In the genomic region with DNA sequence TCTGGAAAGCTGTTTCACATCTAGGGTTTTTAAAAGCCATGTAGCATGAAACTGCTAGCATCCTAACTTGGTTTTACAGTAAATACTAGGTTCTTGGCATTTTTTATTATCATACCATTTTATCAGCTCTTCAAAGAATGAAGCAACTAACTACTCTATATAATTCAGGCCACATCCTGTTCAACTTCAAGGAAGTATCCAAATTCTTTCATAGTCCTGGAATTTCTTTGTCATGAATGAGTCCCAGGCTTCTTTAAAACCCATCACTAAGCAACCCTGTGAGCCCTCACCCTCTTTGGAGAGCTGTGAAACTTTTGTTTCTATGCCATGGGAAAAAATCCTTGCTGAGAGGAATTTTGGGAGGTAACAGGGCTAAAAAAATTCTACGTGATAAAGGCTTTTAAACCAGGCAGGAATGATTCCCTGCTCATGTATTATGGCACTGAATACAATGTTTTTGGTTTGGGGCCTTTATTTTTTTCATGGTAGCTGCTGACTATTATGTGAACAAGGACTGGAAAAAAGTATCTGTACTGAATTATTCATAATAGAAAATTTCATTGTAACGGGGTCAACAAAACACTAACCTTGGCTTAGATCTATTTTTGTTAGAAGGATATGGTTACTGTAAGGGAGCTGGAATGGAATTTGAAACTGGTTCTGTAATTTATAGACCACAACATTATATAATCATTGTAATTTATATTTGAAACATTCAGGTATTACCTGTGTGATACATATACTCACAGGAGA, we compare ENCODE assay signal across 12 cellular contexts.
DNase-seq lines count a peak whose midpoint lies in the region; ATAC-seq, FAIRE-seq and TF ChIP-seq lines count a peak whose summit lies in the region.
"Had no signal": no experiment of that assay in that cellular context is flagged by ENCODE, and none has a peak within 500 bp of the region (broad histone marks: within the 10 kb centered on the region; RNA-seq: fewer than 3 reads in every experiment).

No MANE protein-coding gene starts in this region.

- DNase-seq in H54 (ENCODE audit: insufficient read length, low spot score) (peak; percentile 17), fibroblast of the aortic adventitia (ENCODE audit: low read depth) (peak; percentile 70), trophoblast cell (peak in 1 of 2 donors; percentile 36), T-helper 2 cell (no peak), substantia nigra (lab: John Stamatoyannopoulos, UW) (no peak), right lobe of liver (no peak)
- DNase-seq: activated T-cell treated with anti-CD3 and anti-CD28 coated beads, Interleukin-2, amount 50 U/mL, for 48 hours; Caco-2; islet precursor cell; stimulated activated naive CD4-positive, alpha-beta T cell had no signal

- H2AK5ac ChIP-seq in trophoblast cell (ENCODE audit: low read length) = no peak overlapping the region

- H2AFZ ChIP-seq in trophoblast cell (ENCODE audit: insufficient read depth, low read length, poor library complexity) = no peak overlapping the region

- TF ChIP-seq POLR2A in H54 (IDR thresholded peaks at IDR 0.05; ENCODE audit: low read depth, low read length) (no peak), right lobe of liver (IDR thresholded peaks at IDR 0.05) (no peak)

- FAIRE-seq in H54 (lab: Jason Lieb, UNC) = no peak

- no peaks in the 10 kb centered on the region for H3K27me3 ChIP-seq in trophoblast cell (ENCODE audit: insufficient read depth, low read length)
- H3K27me3 ChIP-seq in right lobe of liver = no peaks in the 10 kb centered on the region

- H3K79me1 ChIP-seq in trophoblast cell (ENCODE audit: low read length) = peaks cover 4% of the 10 kb centered on the region

- peaks cover 7 to 14% of the 10 kb centered on the region in 2 experiments for H3K36me3 ChIP-seq in trophoblast cell (ENCODE audit: control insufficient read depth in 1 of 2, insufficient read depth in 2 of 2, low read length in 2 of 2)
- no peaks in the 10 kb centered on the region for H3K36me3 ChIP-seq in right lobe of liver

- H3K18ac ChIP-seq in trophoblast cell (ENCODE audit: low read length) = no peak overlapping the region

- H3K9ac ChIP-seq in trophoblast cell (ENCODE audit: low read length) = no peak overlapping the region

- H3K4me1 ChIP-seq in trophoblast cell (ENCODE audit: control insufficient read depth in 1 of 2, insufficient read depth in 2 of 2, low read length in 2 of 2) (peaks cover 0 to 2% of the 10 kb centered on the region in 2 experiments), right lobe of liver (no peaks in the 10 kb centered on the region)
- H3K4me1 ChIP-seq: Caco-2 had no signal

- H3K4me2 ChIP-seq in trophoblast cell (ENCODE audit: low read length) = no peak overlapping the region

- no peak overlapping the region for H2BK120ac ChIP-seq in trophoblast cell (ENCODE audit: insufficient read depth, low read length, poor library complexity)

- no peak overlapping the region for H3K4ac ChIP-seq in trophoblast cell (ENCODE audit: low read depth, low read length)

- H2BK12ac ChIP-seq in trophoblast cell (ENCODE audit: low read length) = no peak overlapping the region

- H3K14ac ChIP-seq in trophoblast cell (ENCODE audit: low read length) = no peak overlapping the region

- TF ChIP-seq CTCF in VCaP (conservative IDR thresholded peaks at IDR 0.05) (no peak), fibroblast of the aortic adventitia (IDR thresholded peaks at IDR 0.05; ENCODE audit: insufficient read depth, low read length) (no peak), right lobe of liver (IDR thresholded peaks at IDR 0.05) (no peak)

- ATAC-seq in right lobe of liver (no peak), HG03135 (IDR thresholded peaks at IDR 0.05; ENCODE audit: unreplicated experiment) (no peak)

- no peak overlapping the region for H4K8ac ChIP-seq in trophoblast cell (ENCODE audit: low read depth, low read length)

- no peak overlapping the region for H4K12ac ChIP-seq in trophoblast cell (ENCODE audit: low read depth, low read length)

- no peaks in the 10 kb centered on the region for H3K79me2 ChIP-seq in trophoblast cell (ENCODE audit: control insufficient read depth, insufficient read depth, low read length, poor library complexity)

- H3K4me3 ChIP-seq in fibroblast of the aortic adventitia (ENCODE audit: low read depth, low read length) = no peak overlapping the region
- no peak overlapping the region for H3K4me3 ChIP-seq in trophoblast cell (ENCODE audit: low read depth, low read length)
- no peak overlapping the region for H3K4me3 ChIP-seq in right lobe of liver

- no peak overlapping the region for H4K91ac ChIP-seq in trophoblast cell (ENCODE audit: low read depth, low read length)

- WGBS in trophoblast cell (ENCODE audit: extremely low coverage, insufficient coverage, insufficient read length) = no CpG with 5 or more reads among the region's 2 CpGs
- WGBS in right lobe of liver (ENCODE audit: insufficient coverage, low coverage, low lambda C conversion rate, missing lambda C conversion rate) = 73% methylated on average over 2 of the region's 2 CpGs

- H3K9me3 ChIP-seq in trophoblast cell (ENCODE audit: insufficient read depth, low read depth, low read length) (no peaks in the 10 kb centered on the region), right lobe of liver (no peaks in the 10 kb centered on the region)
- H3K9me3 ChIP-seq: Caco-2 had no signal

- intact Hi-C loops in right lobe of liver (cut with DNase I) = no loop called here

- no peak overlapping the region for H3K23ac ChIP-seq in trophoblast cell (ENCODE audit: low read length)

- peak overlapping the region; percentile 62 for H3K27ac ChIP-seq in VCaP
- peak overlapping the region; percentile 52 for H3K27ac ChIP-seq in trophoblast cell (ENCODE audit: low read depth, low read length)
- H3K27ac ChIP-seq in substantia nigra (ENCODE audit: low read depth, low read length, poor library complexity, severe bottlenecking) = no peak overlapping the region
- H3K27ac ChIP-seq in right lobe of liver = no peak overlapping the region

- no peak overlapping the region for H2BK5ac ChIP-seq in trophoblast cell (ENCODE audit: low read depth, low read length, poor library complexity)

Comparison
In these comparisons a context has a peak if more than half of its experiments do, and no peak if none do; other contexts are left out.
1. DNase-seq: peak in H54 (single experiment) and fibroblast of the aortic adventitia (single experiment); none in T-helper 2 cell (0 of 5), substantia nigra (0 of 49) and right lobe of liver (0 of 3).
2. H3K27ac ChIP-seq: peak in VCaP (single experiment) and trophoblast cell (single experiment); none in substantia nigra (single experiment) and right lobe of liver (0 of 3).